1 cellular context compared by ENCODE assay signal in the genomic region with DNA sequence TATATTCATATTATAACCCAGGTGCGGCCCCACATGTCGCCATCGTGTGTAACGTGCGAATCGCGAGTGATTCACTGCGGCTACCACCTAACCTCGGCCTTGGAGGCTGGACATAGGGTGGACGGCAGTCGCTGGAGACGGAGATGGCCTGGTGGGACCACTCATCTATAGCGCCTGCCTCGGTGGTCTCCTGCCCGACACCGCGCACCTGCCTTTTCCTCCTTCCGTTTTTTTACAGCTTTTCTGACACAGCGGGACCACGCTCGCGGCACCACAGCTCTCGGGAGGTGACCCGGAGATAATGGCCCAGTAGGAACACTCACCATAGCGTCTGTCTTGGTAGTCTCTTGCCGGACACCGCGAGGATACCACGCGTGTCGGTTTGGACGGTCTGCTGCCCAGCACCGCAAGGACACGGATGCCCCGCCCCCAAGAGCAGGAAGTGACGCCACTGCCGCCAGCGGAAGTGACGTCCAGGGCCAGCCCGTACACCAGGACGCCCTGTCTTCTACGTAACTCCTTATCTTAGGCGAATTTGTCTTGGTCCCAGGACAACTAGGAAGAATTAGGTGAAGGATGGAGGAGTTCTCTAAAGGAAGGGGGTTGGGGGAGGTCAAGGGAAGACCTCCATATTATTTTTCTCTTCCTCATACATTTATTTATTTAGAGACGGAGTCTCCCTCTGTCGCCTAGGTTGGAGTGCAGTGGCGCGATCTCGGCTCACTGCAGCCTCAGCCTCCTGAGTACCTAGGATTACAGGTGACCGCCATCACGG.
A peak's percentile ranks its signal among the peaks of the same experiment; 100 is the strongest.
TF ChIP-seq lines count a peak whose summit lies in the region.

No MANE protein-coding gene starts in this region.

TF ChIP-seq in HepG2, 621 proteins besides CTCF, POLR2A, EP300 and RAD21 (continued from another document and continues in another):
- TF ChIP-seq TAF15 (IDR thresholded peaks at IDR 0.05; ENCODE audit: low read depth, low read length, poor library complexity, severe bottlenecking), result no peak
- peak; percentile 94 for TF ChIP-seq SAP130 (CRISPR knock-in tag; IDR thresholded peaks at IDR 0.05; ENCODE audit: low read depth)
- TF ChIP-seq IRF9 (CRISPR knock-in tag; IDR thresholded peaks at IDR 0.05; ENCODE audit: borderline replicate concordance), result 0 out of 2 replicates have a peak, but pooled peaks have one; percentile 47
- TF ChIP-seq, protein P1, sequence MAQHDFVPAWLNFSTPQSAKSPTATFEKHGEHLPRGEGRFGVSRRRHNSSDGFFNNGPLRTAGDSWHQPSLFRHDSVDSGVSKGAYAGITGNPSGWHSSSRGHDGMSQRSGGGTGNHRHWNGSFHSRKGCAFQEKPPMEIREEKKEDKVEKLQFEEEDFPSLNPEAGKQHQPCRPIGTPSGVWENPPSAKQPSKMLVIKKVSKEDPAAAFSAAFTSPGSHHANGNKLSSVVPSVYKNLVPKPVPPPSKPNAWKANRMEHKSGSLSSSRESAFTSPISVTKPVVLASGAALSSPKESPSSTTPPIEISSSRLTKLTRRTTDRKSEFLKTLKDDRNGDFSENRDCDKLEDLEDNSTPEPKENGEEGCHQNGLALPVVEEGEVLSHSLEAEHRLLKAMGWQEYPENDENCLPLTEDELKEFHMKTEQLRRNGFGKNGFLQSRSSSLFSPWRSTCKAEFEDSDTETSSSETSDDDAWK (CRISPR knock-in tag; IDR thresholded peaks at IDR 0.05), result no peak
- TF ChIP-seq ZNF24 (IDR thresholded peaks at IDR 0.05), result no peak
- TF ChIP-seq ZIK1 (CRISPR knock-in tag; IDR thresholded peaks at IDR 0.05; ENCODE audit: borderline replicate concordance, low read depth), result 0 out of 2 replicates have a peak, but pooled peaks have one; percentile 38
- TF ChIP-seq SP2 (CRISPR knock-in tag; IDR thresholded peaks at IDR 0.05), result peak; percentile 74
- TF ChIP-seq MEIS1 (CRISPR knock-in tag; IDR thresholded peaks at IDR 0.05; ENCODE audit: borderline replicate concordance), result 0 out of 2 replicates have a peak, but pooled peaks have one; percentile 43
- TF ChIP-seq HBP1 (CRISPR knock-in tag; IDR thresholded peaks at IDR 0.05; ENCODE audit: low read depth), result peak; percentile 41; the same call in 1 of the 2 replicates
- TF ChIP-seq DNMT1 (CRISPR knock-in tag; IDR thresholded peaks at IDR 0.05), result 0 out of 2 replicates have a peak, but pooled peaks have one; percentile 42
- peak; percentile 44; the same call in 1 of the 2 replicates for TF ChIP-seq ZNF792 (CRISPR knock-in tag; IDR thresholded peaks at IDR 0.05)
- no peak; the same call in 1 of the 2 replicates for TF ChIP-seq MAF1 (CRISPR knock-in tag; IDR thresholded peaks at IDR 0.05; ENCODE audit: borderline replicate concordance)
- TF ChIP-seq, protein P2, sequence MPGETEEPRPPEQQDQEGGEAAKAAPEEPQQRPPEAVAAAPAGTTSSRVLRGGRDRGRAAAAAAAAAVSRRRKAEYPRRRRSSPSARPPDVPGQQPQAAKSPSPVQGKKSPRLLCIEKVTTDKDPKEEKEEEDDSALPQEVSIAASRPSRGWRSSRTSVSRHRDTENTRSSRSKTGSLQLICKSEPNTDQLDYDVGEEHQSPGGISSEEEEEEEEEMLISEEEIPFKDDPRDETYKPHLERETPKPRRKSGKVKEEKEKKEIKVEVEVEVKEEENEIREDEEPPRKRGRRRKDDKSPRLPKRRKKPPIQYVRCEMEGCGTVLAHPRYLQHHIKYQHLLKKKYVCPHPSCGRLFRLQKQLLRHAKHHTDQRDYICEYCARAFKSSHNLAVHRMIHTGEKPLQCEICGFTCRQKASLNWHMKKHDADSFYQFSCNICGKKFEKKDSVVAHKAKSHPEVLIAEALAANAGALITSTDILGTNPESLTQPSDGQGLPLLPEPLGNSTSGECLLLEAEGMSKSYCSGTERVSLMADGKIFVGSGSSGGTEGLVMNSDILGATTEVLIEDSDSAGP (CRISPR knock-in tag; IDR thresholded peaks at IDR 0.05; ENCODE audit: borderline replicate concordance), result peak; percentile 70; the same call in 1 of the 2 replicates
- TF ChIP-seq PITX1 (CRISPR knock-in tag; IDR thresholded peaks at IDR 0.05), result peak; percentile 57; the same call in 1 of the 2 replicates
- no peak for TF ChIP-seq RFXANK (CRISPR knock-in tag; IDR thresholded peaks at IDR 0.05)
- TF ChIP-seq ZNF781 (CRISPR knock-in tag; IDR thresholded peaks at IDR 0.05; ENCODE audit: borderline replicate concordance, not compliant biosample characterization), result peak; percentile 78
- peak; percentile 59; the same call in 1 of the 2 replicates for TF ChIP-seq ZNF607 (CRISPR knock-in tag; IDR thresholded peaks at IDR 0.05; ENCODE audit: borderline replicate concordance)
- no peak for TF ChIP-seq HIC2 (CRISPR knock-in tag; IDR thresholded peaks at IDR 0.05; ENCODE audit: low read depth)
- peak; percentile 81 for TF ChIP-seq PHF8 (CRISPR knock-in tag; IDR thresholded peaks at IDR 0.05)
- TF ChIP-seq NCOR1 (IDR thresholded peaks at IDR 0.05; ENCODE audit: borderline replicate concordance, low read length), result 0 out of 2 replicates have a peak, but pooled peaks have one; percentile 25
- TF ChIP-seq HOXA5 (CRISPR knock-in tag; IDR thresholded peaks at IDR 0.05), result 0 out of 2 replicates have a peak, but pooled peaks have one; percentile 45
- TF ChIP-seq GZF1 (CRISPR knock-in tag; IDR thresholded peaks at IDR 0.05), result 0 out of 2 replicates have a peak, but pooled peaks have one; percentile 34
- TF ChIP-seq, protein P3, sequence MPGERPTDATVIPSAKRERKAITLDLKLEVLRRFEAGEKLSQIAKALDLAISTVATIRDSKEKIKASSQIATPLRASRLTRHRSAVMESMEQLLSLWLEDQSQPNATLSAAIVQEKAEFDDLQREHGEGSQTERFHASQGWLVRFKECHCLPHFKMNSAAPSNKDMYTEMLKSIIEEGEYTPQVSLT (CRISPR knock-in tag; IDR thresholded peaks at IDR 0.05; ENCODE audit: borderline replicate concordance, low read depth), result no peak
- TF ChIP-seq, protein P4, sequence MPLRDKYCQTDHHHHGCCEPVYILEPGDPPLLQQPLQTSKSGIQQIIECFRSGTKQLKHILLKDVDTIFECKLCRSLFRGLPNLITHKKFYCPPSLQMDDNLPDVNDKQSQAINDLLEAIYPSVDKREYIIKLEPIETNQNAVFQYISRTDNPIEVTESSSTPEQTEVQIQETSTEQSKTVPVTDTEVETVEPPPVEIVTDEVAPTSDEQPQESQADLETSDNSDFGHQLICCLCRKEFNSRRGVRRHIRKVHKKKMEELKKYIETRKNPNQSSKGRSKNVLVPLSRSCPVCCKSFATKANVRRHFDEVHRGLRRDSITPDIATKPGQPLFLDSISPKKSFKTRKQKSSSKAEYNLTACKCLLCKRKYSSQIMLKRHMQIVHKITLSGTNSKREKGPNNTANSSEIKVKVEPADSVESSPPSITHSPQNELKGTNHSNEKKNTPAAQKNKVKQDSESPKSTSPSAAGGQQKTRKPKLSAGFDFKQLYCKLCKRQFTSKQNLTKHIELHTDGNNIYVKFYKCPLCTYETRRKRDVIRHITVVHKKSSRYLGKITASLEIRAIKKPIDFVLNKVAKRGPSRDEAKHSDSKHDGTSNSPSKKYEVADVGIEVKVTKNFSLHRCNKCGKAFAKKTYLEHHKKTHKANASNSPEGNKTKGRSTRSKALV (CRISPR knock-in tag; IDR thresholded peaks at IDR 0.05), result no peak
- TF ChIP-seq, protein P5, sequence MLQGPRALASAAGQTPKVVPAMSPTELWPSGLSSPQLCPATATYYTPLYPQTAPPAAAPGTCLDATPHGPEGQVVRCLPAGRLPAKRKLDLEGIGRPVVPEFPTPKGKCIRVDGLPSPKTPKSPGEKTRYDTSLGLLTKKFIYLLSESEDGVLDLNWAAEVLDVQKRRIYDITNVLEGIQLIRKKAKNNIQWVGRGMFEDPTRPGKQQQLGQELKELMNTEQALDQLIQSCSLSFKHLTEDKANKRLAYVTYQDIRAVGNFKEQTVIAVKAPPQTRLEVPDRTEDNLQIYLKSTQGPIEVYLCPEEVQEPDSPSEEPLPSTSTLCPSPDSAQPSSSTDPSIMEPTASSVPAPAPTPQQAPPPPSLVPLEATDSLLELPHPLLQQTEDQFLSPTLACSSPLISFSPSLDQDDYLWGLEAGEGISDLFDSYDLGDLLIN (CRISPR knock-in tag; IDR thresholded peaks at IDR 0.05; ENCODE audit: borderline replicate concordance), result no peak; the same call in 1 of the 2 replicates
- peak; percentile 50; the same call in 1 of the 2 replicates for TF ChIP-seq HCFC1 (IDR thresholded peaks at IDR 0.05; ENCODE audit: low read depth, low read length)
- TF ChIP-seq, protein P6, sequence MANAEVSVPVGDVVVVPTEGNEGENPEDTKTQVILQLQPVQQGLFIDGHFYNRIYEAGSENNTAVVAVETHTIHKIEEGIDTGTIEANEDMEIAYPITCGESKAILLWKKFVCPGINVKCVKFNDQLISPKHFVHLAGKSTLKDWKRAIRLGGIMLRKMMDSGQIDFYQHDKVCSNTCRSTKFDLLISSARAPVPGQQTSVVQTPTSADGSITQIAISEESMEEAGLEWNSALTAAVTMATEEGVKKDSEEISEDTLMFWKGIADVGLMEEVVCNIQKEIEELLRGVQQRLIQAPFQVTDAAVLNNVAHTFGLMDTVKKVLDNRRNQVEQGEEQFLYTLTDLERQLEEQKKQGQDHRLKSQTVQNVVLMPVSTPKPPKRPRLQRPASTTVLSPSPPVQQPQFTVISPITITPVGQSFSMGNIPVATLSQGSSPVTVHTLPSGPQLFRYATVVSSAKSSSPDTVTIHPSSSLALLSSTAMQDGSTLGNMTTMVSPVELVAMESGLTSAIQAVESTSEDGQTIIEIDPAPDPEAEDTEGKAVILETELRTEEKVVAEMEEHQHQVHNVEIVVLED (CRISPR knock-in tag; IDR thresholded peaks at IDR 0.05; ENCODE audit: borderline replicate concordance), result peak; percentile 65; the same call in 1 of the 2 replicates
- TF ChIP-seq, protein P7, sequence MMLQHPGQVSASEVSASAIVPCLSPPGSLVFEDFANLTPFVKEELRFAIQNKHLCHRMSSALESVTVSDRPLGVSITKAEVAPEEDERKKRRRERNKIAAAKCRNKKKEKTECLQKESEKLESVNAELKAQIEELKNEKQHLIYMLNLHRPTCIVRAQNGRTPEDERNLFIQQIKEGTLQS (CRISPR knock-in tag; IDR thresholded peaks at IDR 0.05), result 0 out of 2 replicates have a peak, but pooled peaks have one; percentile 51
- no peak; the same call in 1 of the 2 replicates for TF ChIP-seq HNF4A (CRISPR knock-in tag; IDR thresholded peaks at IDR 0.05)
- TF ChIP-seq ZNF556 (CRISPR knock-in tag; IDR thresholded peaks at IDR 0.05; ENCODE audit: borderline replicate concordance), result 0 out of 2 replicates have a peak, but pooled peaks have one; percentile 22
- TF ChIP-seq ZNF350 (CRISPR knock-in tag; IDR thresholded peaks at IDR 0.05; ENCODE audit: borderline replicate concordance, low read depth), result peak; percentile 73; the same call in 1 of the 2 replicates
- peak; percentile 47; the same call in 1 of the 2 replicates for TF ChIP-seq ZZZ3 (CRISPR knock-in tag; IDR thresholded peaks at IDR 0.05; ENCODE audit: borderline replicate concordance)
- 0 out of 2 replicates have a peak, but pooled peaks have one; percentile 29 for TF ChIP-seq MEF2D (CRISPR knock-in tag; IDR thresholded peaks at IDR 0.05)
- peak; percentile 38; the same call in 1 of the 2 replicates for TF ChIP-seq ZNF713 (CRISPR knock-in tag; IDR thresholded peaks at IDR 0.05)
- peak; percentile 69; the same call in 1 of the 2 replicates for TF ChIP-seq ZNF274 (CRISPR knock-in tag; IDR thresholded peaks at IDR 0.05)
- 0 out of 2 replicates have a peak, but pooled peaks have one; percentile 21 for TF ChIP-seq ZNF329 (CRISPR knock-in tag; IDR thresholded peaks at IDR 0.05; ENCODE audit: low read depth)
- peak; percentile 74 for TF ChIP-seq ZBTB38 (CRISPR knock-in tag; IDR thresholded peaks at IDR 0.05)
- peak; percentile 99 for TF ChIP-seq HOXA3 (CRISPR knock-in tag; IDR thresholded peaks at IDR 0.05)
- TF ChIP-seq JUN (CRISPR knock-in tag; IDR thresholded peaks at IDR 0.05), result no peak
- 0 out of 2 replicates have a peak, but pooled peaks have one; percentile 72 for TF ChIP-seq MIER3 (CRISPR knock-in tag; IDR thresholded peaks at IDR 0.05; ENCODE audit: borderline replicate concordance)
- peak; percentile 68; the same call in 1 of the 2 replicates for TF ChIP-seq NR2C2 (CRISPR knock-in tag; IDR thresholded peaks at IDR 0.05; ENCODE audit: borderline replicate concordance)
- no peak for TF ChIP-seq HOXA9 (CRISPR knock-in tag; IDR thresholded peaks at IDR 0.05; ENCODE audit: borderline replicate concordance)
- peak; percentile 53 for TF ChIP-seq ELF1 (CRISPR knock-in tag; IDR thresholded peaks at IDR 0.05)
- TF ChIP-seq SMAD9 (CRISPR knock-in tag; IDR thresholded peaks at IDR 0.05), result no peak
- peak; percentile 99 for TF ChIP-seq GABPB1 (CRISPR knock-in tag; IDR thresholded peaks at IDR 0.05)
- peak; percentile 74; the same call in 1 of the 2 replicates for TF ChIP-seq GTF3A (CRISPR knock-in tag; conservative IDR thresholded peaks at IDR 0.05)
- peak; percentile 90 for TF ChIP-seq POLR2G (IDR thresholded peaks at IDR 0.05; ENCODE audit: low read depth, low read length)
- TF ChIP-seq RARA (CRISPR knock-in tag; IDR thresholded peaks at IDR 0.05), result 0 out of 2 replicates have a peak, but pooled peaks have one; percentile 6
- TF ChIP-seq PRMT3 (CRISPR knock-in tag; IDR thresholded peaks at IDR 0.05; ENCODE audit: borderline replicate concordance, low read depth), result no peak
